Comparison of ENCODE assay signal across 11 cellular contexts in genomic region chr10:127736915-127737562, GRCh38.
DNase-seq lines count a peak whose midpoint lies in the region; ATAC-seq and TF ChIP-seq lines count a peak whose summit lies in the region.
"Had no signal": no experiment of that assay in that cellular context is flagged by ENCODE, and none has a peak within 500 bp of the region (broad histone marks: within the 10 kb centered on the region; RNA-seq: fewer than 3 reads in every experiment).

Gene FOXI2, plus strand, starts transcription at chr10:127737185. Its CDS starts 89 bp downstream, at chr10:127737274.

- H2AFZ ChIP-seq in parathyroid adenoma, result no peak within 1 kb of the TSS

- H3K9me3 ChIP-seq in BLaER1, result peaks cover 47% of the 10 kb centered on the region
- no peaks in the 10 kb centered on the region for H3K9me3 ChIP-seq in iPS-18a (ENCODE audit: control insufficient read depth, low read depth, low read length)
- H3K9me3 ChIP-seq in parathyroid adenoma (ENCODE audit: control insufficient read depth, low read length), result no peaks in the 10 kb centered on the region
- H3K9me3 ChIP-seq in effector memory CD4-positive, alpha-beta T cell (ENCODE audit: control insufficient read depth, low read length), result no peaks in the 10 kb centered on the region

- TF ChIP-seq CTCF in coronary artery (IDR thresholded peaks at IDR 0.05), result no peak
- TF ChIP-seq CTCF in parathyroid adenoma (IDR thresholded peaks at IDR 0.05), result no peak

- H3K36me3 ChIP-seq in BLaER1 (no peaks in the 10 kb centered on the region), iPS-18a (ENCODE audit: control insufficient read depth, low read depth, low read length) (no peaks in the 10 kb centered on the region), parathyroid adenoma (ENCODE audit: control insufficient read depth, insufficient read depth, low read length) (no peaks in the 10 kb centered on the region)
- H3K36me3 ChIP-seq in effector memory CD4-positive, alpha-beta T cell (ENCODE audit: control insufficient read depth, insufficient read depth, low read length), result no peaks in the 10 kb centered on the region

- ATAC-seq in GM21576 (IDR thresholded peaks at IDR 0.05; ENCODE audit: unreplicated experiment), result no peak
- no peak for ATAC-seq in GM21737 (IDR thresholded peaks at IDR 0.05; ENCODE audit: unreplicated experiment)
- ATAC-seq: activated CD4-positive, alpha-beta T cell treated with anti-CD3 and anti-CD28 coated beads for 36 hours had no signal

- DNase-seq in coronary artery (ENCODE audit: low spot score), result no peak
- no peak for DNase-seq in activated CD8-positive, alpha-beta memory T cell treated with anti-CD3 and anti-CD28 coated beads, Interleukin-2, amount 50 U/mL, for 4 hours
- DNase-seq in effector memory CD4-positive, alpha-beta T cell, result no peak
- DNase-seq: activated CD4-positive, alpha-beta T cell treated with anti-CD3 and anti-CD28 coated beads for 36 hours; RPMI8226; stimulated activated CD4-positive, alpha-beta T cell treated with anti-CD3 and anti-CD28 coated beads, Interleukin-4, amount 100 ng/mL, for 4 hours had no signal

- H3K4me1 ChIP-seq in BLaER1, result no peaks in the 10 kb centered on the region
- peaks cover 17% of the 10 kb centered on the region for H3K4me1 ChIP-seq in iPS-18a (ENCODE audit: control insufficient read depth, low read depth, low read length)
- no peaks in the 10 kb centered on the region for H3K4me1 ChIP-seq in parathyroid adenoma
- H3K4me1 ChIP-seq in effector memory CD4-positive, alpha-beta T cell (ENCODE audit: control insufficient read depth, insufficient read depth, low read length, poor library complexity, severe bottlenecking), result no peaks in the 10 kb centered on the region

- no peaks in the 10 kb centered on the region for H3K79me2 ChIP-seq in parathyroid adenoma

- H3K27ac ChIP-seq in BLaER1 (no peak within 1 kb of the TSS), coronary artery (no peak within 1 kb of the TSS), iPS-18a (ENCODE audit: low read length) (no peak within 1 kb of the TSS), parathyroid adenoma (no peak within 1 kb of the TSS)
- H3K27ac ChIP-seq in effector memory CD4-positive, alpha-beta T cell (ENCODE audit: insufficient read depth, low read length, poor library complexity, severe bottlenecking), result no peak within 1 kb of the TSS

- H4K20me1 ChIP-seq in BLaER1, result no peaks in the 10 kb centered on the region

- no peak within 1 kb of the TSS for H3K4me2 ChIP-seq in BLaER1
- peak within 1 kb of the TSS; percentile 38 for H3K4me2 ChIP-seq in parathyroid adenoma (ENCODE audit: low read length)

- H3K9ac ChIP-seq in BLaER1, result no peak within 1 kb of the TSS
- H3K9ac ChIP-seq in iPS-18a (ENCODE audit: low read length), result peak within 1 kb of the TSS; percentile 39
- no peak within 1 kb of the TSS for H3K9ac ChIP-seq in parathyroid adenoma

- H3K4me3 ChIP-seq in BLaER1 (0 out of 2 replicates have a peak within 1 kb of the TSS, but pooled peaks have one; percentile 3), coronary artery (peak within 1 kb of the TSS; percentile 34), iPS-18a (ENCODE audit: low read length) (peak within 1 kb of the TSS; percentile 54), parathyroid adenoma (ENCODE audit: low read depth, low read length) (peak within 1 kb of the TSS; percentile 22)
- H3K4me3 ChIP-seq in effector memory CD4-positive, alpha-beta T cell (ENCODE audit: insufficient read depth, low read depth, low read length, poor library complexity, severe bottlenecking), result no peak within 1 kb of the TSS

- H3K27me3 ChIP-seq in BLaER1 (peaks cover 22% of the 10 kb centered on the region), iPS-18a (ENCODE audit: control insufficient read depth, insufficient read depth, low read length) (peaks cover 90% of the 10 kb centered on the region), parathyroid adenoma (ENCODE audit: control insufficient read depth, insufficient read depth, low read length) (peaks cover 6% of the 10 kb centered on the region)
- H3K27me3 ChIP-seq in effector memory CD4-positive, alpha-beta T cell (replicated peaks; ENCODE audit: control insufficient read depth, insufficient read depth, low read length, poor library complexity, severe bottlenecking), result peaks cover 4% of the 10 kb centered on the region
